Comparison of ENCODE assay signal across 16 cellular contexts in the genomic region with DNA sequence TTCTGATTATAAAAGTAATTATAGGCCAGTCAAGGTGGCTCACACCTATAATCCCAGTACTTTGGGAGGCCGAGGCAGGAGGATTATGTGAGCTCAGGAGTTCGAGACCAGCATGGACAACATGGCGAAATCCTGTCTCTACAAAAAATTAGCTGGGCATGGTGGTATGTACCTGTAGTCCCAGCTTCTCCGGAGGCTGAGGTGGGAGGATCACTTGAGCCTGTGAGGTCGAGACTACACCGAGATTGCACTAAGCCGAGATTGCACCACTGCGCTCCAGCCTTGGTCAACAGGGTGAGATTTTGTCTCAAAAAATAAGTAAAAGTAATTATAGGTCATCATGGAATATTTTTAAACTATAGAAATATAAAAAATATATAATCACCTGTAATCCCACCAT. TPM values are rescaled to one million over a fixed set of nuclear protein-coding genes. Genes with fewer than 3 reads are reported as not detected.
DNase-seq lines count a peak whose midpoint lies in the region; TF ChIP-seq lines count a peak whose summit lies in the region.
"Had no signal": no experiment of that assay in that cellular context is flagged by ENCODE, and none has a peak within 500 bp of the region (broad histone marks: within the 10 kb centered on the region; RNA-seq: fewer than 3 reads in every experiment).

No MANE protein-coding gene starts in this region.

- H3K4me2 ChIP-seq in GM23248 (ENCODE audit: unreplicated experiment), result no peak overlapping the region

- H3K4me1 Mint-ChIP-seq in activated naive CD4-positive, alpha-beta T cell treated with anti-CD3 and anti-CD28 coated beads for 36 hours (ENCODE audit: low read depth), result peaks cover 65% of the 10 kb centered on the region
- H3K4me1 Mint-ChIP-seq in T-helper 1 cell treated with Interleukin-12 subunit alpha and Interleukin-12 subunit beta and Interleukin-4 antibody, amounts not matched to agents 30 μg/mL and 1 μg/mL, for 36 hours (ENCODE audit: low read depth), result peaks cover 74% of the 10 kb centered on the region
- peaks cover 98 to 100% of the 10 kb centered on the region in 2 donors for H3K4me1 Mint-ChIP-seq in immature natural killer cell

- H3K79me2 ChIP-seq in GM23248 (ENCODE audit: insufficient read depth), result no peaks in the 10 kb centered on the region

- no peaks in the 10 kb centered on the region for H3K9me2 ChIP-seq in GM23248 (ENCODE audit: insufficient read depth)

- TF ChIP-seq EP300 in suprapubic skin (IDR thresholded peaks at IDR 0.05), result no peak

- H3K36me3 ChIP-seq in suprapubic skin, result peaks cover 4% of the 10 kb centered on the region
- no peaks in the 10 kb centered on the region for H3K36me3 ChIP-seq in GM23248 (ENCODE audit: low read depth)
- H3K36me3 ChIP-seq: colonic mucosa had no signal

- CTCF ChIA-PET in activated naive CD4-positive, alpha-beta T cell treated with anti-CD3 and anti-CD28 coated beads for 36 hours (lab: Charles Lee), result interaction anchor here (0.7 to 2.7 kb wide), 8 partner anchors 10 to 86 kb away, joined by 3 to 10 read pairs (median 4); no protein-coding TSS in a partner anchor

- no peak overlapping the region for H3K27ac ChIP-seq in suprapubic skin
- no peak overlapping the region for H3K27ac ChIP-seq in GM23248

- no peak overlapping the region for H2AFZ ChIP-seq in GM23248

- in situ Hi-C loops in GM23248 (cut with MboI), result no loop called here

- H3K4me3 Mint-ChIP-seq in activated naive CD4-positive, alpha-beta T cell treated with anti-CD3 and anti-CD28 coated beads for 36 hours, result no peak overlapping the region
- H3K4me3 Mint-ChIP-seq in T-helper 1 cell treated with Interleukin-12 subunit alpha and Interleukin-12 subunit beta and Interleukin-4 antibody, amounts not matched to agents 30 μg/mL and 1 μg/mL, for 36 hours, result no peak overlapping the region
- H3K4me3 Mint-ChIP-seq in immature natural killer cell, result peak overlapping the region; percentile 38 to 87 (median 56)

- TF ChIP-seq CTCF in suprapubic skin (IDR thresholded peaks at IDR 0.05), result no peak

- peak overlapping the region; percentile 27 for H3K27ac Mint-ChIP-seq in activated naive CD4-positive, alpha-beta T cell treated with anti-CD3 and anti-CD28 coated beads for 36 hours
- peak overlapping the region; percentile 70 for H3K27ac Mint-ChIP-seq in T-helper 1 cell treated with Interleukin-12 subunit alpha and Interleukin-12 subunit beta and Interleukin-4 antibody, amounts not matched to agents 30 μg/mL and 1 μg/mL, for 36 hours
- peak overlapping the region; percentile 98 to 100 (median 100) for H3K27ac Mint-ChIP-seq in immature natural killer cell

- no peaks in the 10 kb centered on the region for H4K20me1 ChIP-seq in GM23248 (ENCODE audit: insufficient read depth)

- no peak for TF ChIP-seq POLR2A in suprapubic skin (IDR thresholded peaks at IDR 0.05)

- DNase-seq in activated naive CD4-positive, alpha-beta T cell treated with anti-CD3 and anti-CD28 coated beads for 36 hours, result peak; percentile 2
- no peak for DNase-seq in activated naive CD4-positive, alpha-beta T cell treated with Interleukin-2 at 50 U/mL for 16 hours
- DNase-seq in immature natural killer cell (peak in 1 of 3 donors; percentile 37), suprapubic skin (ENCODE audit: low spot score in 2 of 2) (peak; percentile 44 to 75), NOMO-1 treated with DMSO at 0.1 percent for 48 hours (lab: John Stamatoyannopoulos, UW; ENCODE audit: unreplicated experiment) (no peak), GM23248 (no peak), NCI-H2029 (lab: John Stamatoyannopoulos, UW) (no peak)
- DNase-seq: colonic mucosa, COR-L47, foreskin fibroblast, midbrain, NCI-H1694, NCI-H446, OCI-M1 had no signal

- intact Hi-C loops in activated naive CD4-positive, alpha-beta T cell treated with anti-CD3 and anti-CD28 coated beads for 36 hours (cut with micrococcal nuclease), result no loop called here

- no peak overlapping the region for H3K4me3 ChIP-seq in suprapubic skin
- no peak overlapping the region for H3K4me3 ChIP-seq in GM23248
- H3K4me3 ChIP-seq: colonic mucosa had no signal

- H3F3A ChIP-seq in GM23248 (ENCODE audit: insufficient read depth), result no peaks in the 10 kb centered on the region

- no peaks in the 10 kb centered on the region for H3K27me3 ChIP-seq in suprapubic skin
- H3K27me3 ChIP-seq in GM23248 (replicated peaks; ENCODE audit: insufficient read depth), result no peaks in the 10 kb centered on the region
- H3K27me3 ChIP-seq: colonic mucosa, neutrophil had no signal

- no peaks in the 10 kb centered on the region for H3K9me3 Mint-ChIP-seq in activated naive CD4-positive, alpha-beta T cell treated with anti-CD3 and anti-CD28 coated beads for 36 hours
- H3K9me3 Mint-ChIP-seq in T-helper 1 cell treated with Interleukin-12 subunit alpha and Interleukin-12 subunit beta and Interleukin-4 antibody, amounts not matched to agents 30 μg/mL and 1 μg/mL, for 36 hours, result no peaks in the 10 kb centered on the region
- peaks cover 0 to 3% (median 0%) of the 10 kb centered on the region in 6 donors for H3K9me3 Mint-ChIP-seq in immature natural killer cell

- H3K36me3 Mint-ChIP-seq in activated naive CD4-positive, alpha-beta T cell treated with anti-CD3 and anti-CD28 coated beads for 36 hours (ENCODE audit: low read depth), result peaks cover 1% of the 10 kb centered on the region
- H3K36me3 Mint-ChIP-seq in T-helper 1 cell treated with Interleukin-12 subunit alpha and Interleukin-12 subunit beta and Interleukin-4 antibody, amounts not matched to agents 30 μg/mL and 1 μg/mL, for 36 hours (ENCODE audit: low read depth), result peaks cover 44% of the 10 kb centered on the region
- peaks cover 5 to 17% (median 9%) of the 10 kb centered on the region in 3 donors for H3K36me3 Mint-ChIP-seq in immature natural killer cell

- 98% methylated on average over 8 of the region's 8 CpGs for WGBS in suprapubic skin
- 94 to 95% methylated on average over 8 of the region's 8 CpGs for WGBS in GM23248 (ENCODE audit: low coverage in 1 of 2, low lambda C conversion rate in 2 of 2, missing lambda C conversion rate in 2 of 2), 2 experiments

- peaks cover 12% of the 10 kb centered on the region for H3K4me1 ChIP-seq in suprapubic skin
- peaks cover 12% of the 10 kb centered on the region for H3K4me1 ChIP-seq in GM23248 (ENCODE audit: insufficient read depth)

- no peaks in the 10 kb centered on the region for H3K9me3 ChIP-seq in suprapubic skin
- H3K9me3 ChIP-seq in GM23248 (ENCODE audit: low read depth), result no peaks in the 10 kb centered on the region
- H3K9me3 ChIP-seq: colonic mucosa, neutrophil had no signal

- no peak overlapping the region for H3K9ac ChIP-seq in GM23248

- no peaks in the 10 kb centered on the region for H3K27me3 Mint-ChIP-seq in activated naive CD4-positive, alpha-beta T cell treated with anti-CD3 and anti-CD28 coated beads for 36 hours (ENCODE audit: low read depth)
- H3K27me3 Mint-ChIP-seq in T-helper 1 cell treated with Interleukin-12 subunit alpha and Interleukin-12 subunit beta and Interleukin-4 antibody, amounts not matched to agents 30 μg/mL and 1 μg/mL, for 36 hours (ENCODE audit: low read depth), result no peaks in the 10 kb centered on the region
- peaks cover 58 to 76% (median 61%) of the 10 kb centered on the region in 3 donors for H3K27me3 Mint-ChIP-seq in immature natural killer cell (ENCODE audit: low read depth in 3 of 3)

RNA-seq across cellular contexts. Expression of gene IRF1, which starts 18.1 kb away (rescaled TPM):
- total RNA-seq in activated naive CD4-positive, alpha-beta T cell treated with anti-CD3 and anti-CD28 coated beads for 36 hours, result 10 to 100 TPM; 84.3 to 88.4 TPM
- polyA plus RNA-seq in immature natural killer cell (100 to 1,000 TPM; 349 to 460 (median 371) TPM), GM23248 (2016; fragmentation: Nextera tagmentation; extraction: Ambion mirVana) (21.7 and 22.2 TPM in 2 replicates)
- 10 to 100 TPM; 17.5 to 24.1 (median 20.1) TPM for total RNA-seq in suprapubic skin
- total RNA-seq in GM23248 (2014; rRNA removed; shearing (Covaris generic)), result 6.2 and 10.4 TPM in 2 replicates

Comparison
In these comparisons a context has a peak if more than half of its experiments do, and no peak if none do; other contexts are left out.
1. DNase-seq: peak in activated naive CD4-positive, alpha-beta T cell treated with anti-CD3 and anti-CD28 coated beads for 36 hours (single experiment) and suprapubic skin (2 of 2); none in activated naive CD4-positive, alpha-beta T cell treated with Interleukin-2 at 50 U/mL for 16 hours (single experiment), NOMO-1 treated with DMSO at 0.1 percent for 48 hours (single experiment), GM23248 (single experiment) and NCI-H2029 (single experiment).
2. H3K27ac Mint-ChIP-seq: peak in every context shown above with its lines; median percentile 100 in immature natural killer cell; 70 in T-helper 1 cell treated with Interleukin-12 subunit alpha and Interleukin-12 subunit beta and Interleukin-4 antibody, amounts not matched to agents 30 μg/mL and 1 μg/mL, for 36 hours; 27 in activated naive CD4-positive, alpha-beta T cell treated with anti-CD3 and anti-CD28 coated beads for 36 hours.
3. H3K4me3 Mint-ChIP-seq: peak in immature natural killer cell (5 of 5); none in activated naive CD4-positive, alpha-beta T cell treated with anti-CD3 and anti-CD28 coated beads for 36 hours (single experiment) and T-helper 1 cell treated with Interleukin-12 subunit alpha and Interleukin-12 subunit beta and Interleukin-4 antibody, amounts not matched to agents 30 μg/mL and 1 μg/mL, for 36 hours (single experiment).